In the genomic region with DNA sequence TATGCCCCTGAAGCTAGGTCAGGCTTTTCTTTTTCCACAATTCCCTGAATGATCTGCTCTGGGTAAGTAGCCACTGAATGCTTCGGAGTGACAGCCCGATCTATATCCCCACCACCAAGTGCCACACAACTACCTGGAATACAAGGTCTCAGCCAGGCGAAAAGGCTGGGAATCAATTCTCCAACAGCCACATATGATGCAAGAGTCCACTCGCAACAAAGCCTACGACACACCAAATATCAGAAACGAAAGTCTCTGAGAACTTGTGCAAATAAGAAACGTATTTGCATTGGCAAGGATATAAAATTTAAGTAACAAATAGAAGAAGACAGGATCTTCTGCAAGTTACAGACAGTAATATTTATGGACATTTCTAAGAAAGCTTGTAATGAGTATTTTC, we compare ENCODE assay signal across 14 cellular contexts. TPM values are rescaled to one million over a fixed set of nuclear protein-coding genes. Genes with fewer than 3 reads are reported as not detected.
A peak's percentile ranks its signal among the peaks of the same experiment; 100 is the strongest.
DNase-seq lines count a peak whose midpoint lies in the region; ATAC-seq, FAIRE-seq and TF ChIP-seq lines count a peak whose summit lies in the region.
"Had no signal": no experiment of that assay in that cellular context is flagged by ENCODE, and none has a peak within 500 bp of the region (broad histone marks: within the 10 kb centered on the region; RNA-seq: fewer than 3 reads in every experiment).

No MANE protein-coding gene starts in this region.

- no peak for TF ChIP-seq POLR2A in A549 (IDR thresholded peaks at IDR 0.05; ENCODE audit: low read length)
- no peak for TF ChIP-seq POLR2A in breast epithelium (IDR thresholded peaks at IDR 0.05)

- TF ChIP-seq CTCF in A549 (IDR thresholded peaks at IDR 0.05) (no peak), breast epithelium (IDR thresholded peaks at IDR 0.05) (no peak), lower lobe of right lung (IDR thresholded peaks at IDR 0.05) (no peak), tibial artery (IDR thresholded peaks at IDR 0.05) (no peak)

- CTCF ChIA-PET in A549 (lab: Yijun Ruan, JAX): interaction anchor here (0.9 to 5.9 kb wide), 8 partner anchors 17 to 273 kb away, joined by 3 to 36 read pairs (median 3); no protein-coding TSS in a partner anchor
- CTCF ChIA-PET in CD8-positive, alpha-beta memory T cell (lab: Charles Lee): no interaction called here

- H3K4me2 ChIP-seq in A549: peak overlapping the region; percentile 96

- H3K36me3 ChIP-seq in breast epithelium (no peaks in the 10 kb centered on the region), lower lobe of right lung (peaks cover 7% of the 10 kb centered on the region), tibial artery (peaks cover 0 to 16% (median 0%) of the 10 kb centered on the region in 3 donors)
- no peaks in the 10 kb centered on the region for H3K36me3 ChIP-seq in CD8-positive, alpha-beta memory T cell (ENCODE audit: insufficient read depth, low read length)
- H3K36me3 ChIP-seq: HAP-1 had no signal

- H3K27me3 ChIP-seq in breast epithelium (no peaks in the 10 kb centered on the region), lower lobe of right lung (ENCODE audit: low read depth) (no peaks in the 10 kb centered on the region), tibial artery (no peaks in the 10 kb centered on the region)
- no peaks in the 10 kb centered on the region for H3K27me3 ChIP-seq in CD8-positive, alpha-beta memory T cell (ENCODE audit: insufficient read depth, low read length, poor library complexity, severe bottlenecking)

- H3K27me3 Mint-ChIP-seq in CD8-positive, alpha-beta memory T cell: no peaks in the 10 kb centered on the region
- H3K27me3 Mint-ChIP-seq: activated CD4-positive, alpha-beta memory T cell treated with anti-CD3 and anti-CD28 coated beads, Interleukin-2, amount 10 ng/mL, durations not matched to agents 7 days and 5 days had no signal

- no peaks in the 10 kb centered on the region for H3K9me3 Mint-ChIP-seq in CD8-positive, alpha-beta memory T cell
- H3K9me3 Mint-ChIP-seq: activated CD4-positive, alpha-beta memory T cell treated with anti-CD3 and anti-CD28 coated beads, Interleukin-2, amount 10 ng/mL, durations not matched to agents 7 days and 5 days; nephron progenitor cell had no signal

- POLR2A ChIA-PET in A549 (lab: Yijun Ruan, JAX): interaction anchor here (0.6 to 1.5 kb wide), 3 partner anchors 19 to 91 kb away, joined by 3 to 4 read pairs (median 3); no protein-coding TSS in a partner anchor
- POLR2A ChIA-PET in CD8-positive, alpha-beta memory T cell (lab: Charles Lee): no interaction called here

- DNase-seq in A549 (ENCODE audit: low read depth in 1 of 2, low spot score in 1 of 2): no peak
- DNase-seq in NCI-H460 (ENCODE audit: extremely low read depth, low read depth): peak; percentile 27
- no peak for DNase-seq in breast epithelium (ENCODE audit: low spot score in 2 of 2)
- no peak for DNase-seq in lower lobe of right lung
- no peak for DNase-seq in CD8-positive, alpha-beta memory T cell
- DNase-seq in left colon: no peak
- DNase-seq in posterior cingulate gyrus: no peak
- no peak for DNase-seq in tibial artery
- DNase-seq: activated CD4-positive, alpha-beta memory T cell treated with anti-CD3 and anti-CD28 coated beads, Interleukin-2, amount 10 ng/mL, durations not matched to agents 7 days and 5 days; kidney; NCI-H1694 treated with DMSO at 0.1 percent for 48 hours; nephron progenitor cell had no signal

- peaks cover 68 to 84% (median 81%) of the 10 kb centered on the region in 3 donors for H3K4me1 Mint-ChIP-seq in CD8-positive, alpha-beta memory T cell

- H3K4me1 ChIP-seq in A549 (peaks cover 55% of the 10 kb centered on the region), breast epithelium (peaks cover 0 to 7% of the 10 kb centered on the region in 2 donors), lower lobe of right lung (peaks cover 83% of the 10 kb centered on the region), tibial artery (peaks cover 0 to 79% (median 31%) of the 10 kb centered on the region in 4 donors)
- H3K4me1 ChIP-seq in CD8-positive, alpha-beta memory T cell (ENCODE audit: insufficient read depth, low read length): peaks cover 62% of the 10 kb centered on the region
- H3K4me1 ChIP-seq: HAP-1 had no signal

- ATAC-seq in A549: no peak
- peak; percentile 41 to 60 for ATAC-seq in lower lobe of right lung
- ATAC-seq in left colon: no peak

- peak overlapping the region; percentile 97 to 100 for H3K27ac ChIP-seq in A549
- H3K27ac ChIP-seq in breast epithelium: peak overlapping the region; percentile 61 to 67
- H3K27ac ChIP-seq in lower lobe of right lung: peak overlapping the region; percentile 47
- H3K27ac ChIP-seq in CD8-positive, alpha-beta memory T cell (ENCODE audit: low read depth, low read length): no peak overlapping the region
- no peak overlapping the region for H3K27ac ChIP-seq in tibial artery

- FAIRE-seq in A549 (lab: Jason Lieb, UNC): no peak
- FAIRE-seq: GM12892, kidney had no signal

- H3K9me3 ChIP-seq in A549 (no peaks in the 10 kb centered on the region), breast epithelium (no peaks in the 10 kb centered on the region), lower lobe of right lung (no peaks in the 10 kb centered on the region), tibial artery (no peaks in the 10 kb centered on the region)
- no peaks in the 10 kb centered on the region for H3K9me3 ChIP-seq in CD8-positive, alpha-beta memory T cell (ENCODE audit: low read length)
- H3K9me3 ChIP-seq: HAP-1 had no signal

- no peak for TF ChIP-seq EP300 in A549 (IDR thresholded peaks at IDR 0.05)

- WGBS in A549 (ENCODE audit: missing lambda C conversion rate): 23% methylated on average over 7 of the region's 7 CpGs

- no peak for TF ChIP-seq RAD21 in A549 (conservative IDR thresholded peaks at IDR 0.05 in 1 of 2, IDR thresholded peaks at IDR 0.05 in 1 of 2)

- no peak overlapping the region for H3K4me3 Mint-ChIP-seq in CD8-positive, alpha-beta memory T cell
- H3K4me3 Mint-ChIP-seq: activated CD4-positive, alpha-beta memory T cell treated with anti-CD3 and anti-CD28 coated beads, Interleukin-2, amount 10 ng/mL, durations not matched to agents 7 days and 5 days; nephron progenitor cell had no signal

- intact Hi-C loops in breast epithelium (cut with DNase I; ENCODE audit: low total_unique reads): no loop called here
- intact Hi-C loops in lower lobe of right lung (cut with DNase I): loop anchor here (10.0 kb wide), 1 partner anchor 233 kb away; no protein-coding TSS in a partner anchor
- intact Hi-C loops in left colon (cut with DNase I, micrococcal nuclease): loop anchor here in 1 of 2 donors (10.0 kb wide), 2 partner anchors 127 to 233 kb away; no protein-coding TSS in a partner anchor
- intact Hi-C loops in posterior cingulate gyrus (cut with DNase I): loop anchor here (5.0 kb wide), 1 partner anchor 35 kb away; no protein-coding TSS in a partner anchor
- intact Hi-C loops in tibial artery (cut with DNase I; ENCODE audit: low total_unique reads): loop anchor here (10.0 kb wide), 1 partner anchor 87 kb away; no protein-coding TSS in a partner anchor

- peak overlapping the region in 1 of 8 donors; percentile 16 for H3K27ac Mint-ChIP-seq in CD8-positive, alpha-beta memory T cell
- H3K27ac Mint-ChIP-seq: activated CD4-positive, alpha-beta memory T cell treated with anti-CD3 and anti-CD28 coated beads, Interleukin-2, amount 10 ng/mL, durations not matched to agents 7 days and 5 days; nephron progenitor cell had no signal

- H3K4me3 ChIP-seq in A549 (peak overlapping the region; percentile 29), breast epithelium (no peak overlapping the region), lower lobe of right lung (peak overlapping the region; percentile 15), tibial artery (no peak overlapping the region)
- no peak overlapping the region for H3K4me3 ChIP-seq in CD8-positive, alpha-beta memory T cell (ENCODE audit: low read length)
- H3K4me3 ChIP-seq: HAP-1 had no signal

- peaks cover 0 to 11% (median 4%) of the 10 kb centered on the region in 3 donors for H3K36me3 Mint-ChIP-seq in CD8-positive, alpha-beta memory T cell

TF ChIP-seq in A549, 52 proteins besides CTCF, POLR2A, EP300 and RAD21:
- TF ChIP-seq, protein P1, sequence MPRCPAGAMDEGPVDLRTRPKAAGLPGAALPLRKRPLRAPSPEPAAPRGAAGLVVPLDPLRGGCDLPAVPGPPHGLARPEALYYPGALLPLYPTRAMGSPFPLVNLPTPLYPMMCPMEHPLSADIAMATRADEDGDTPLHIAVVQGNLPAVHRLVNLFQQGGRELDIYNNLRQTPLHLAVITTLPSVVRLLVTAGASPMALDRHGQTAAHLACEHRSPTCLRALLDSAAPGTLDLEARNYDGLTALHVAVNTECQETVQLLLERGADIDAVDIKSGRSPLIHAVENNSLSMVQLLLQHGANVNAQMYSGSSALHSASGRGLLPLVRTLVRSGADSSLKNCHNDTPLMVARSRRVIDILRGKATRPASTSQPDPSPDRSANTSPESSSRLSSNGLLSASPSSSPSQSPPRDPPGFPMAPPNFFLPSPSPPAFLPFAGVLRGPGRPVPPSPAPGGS (IDR thresholded peaks at IDR 0.05): no peak
- peak in 1 of 2 experiments; percentile 78; a peak in 2 of 4 replicates for TF ChIP-seq CEBPB (IDR thresholded peaks at IDR 0.05)
TF ChIP-seq in A549: peak in this region for 1.

RNA-seq across cellular contexts. Expression of a gene that starts 5.7 kb away (rescaled TPM):
- polyA plus RNA-seq in A549 (2011; rRNA removed): 12.1 and 16.3 TPM in 2 replicates
- 10.1 and 13.5 TPM in 2 replicates for polyA plus RNA-seq in A549 (2012; cell fraction: cytosol; rRNA removed)
- 9.9 and 11.2 TPM in 2 replicates for polyA plus RNA-seq in A549 (2012; cell fraction: nucleus; rRNA removed)
- 10.5 to 13.1 TPM (median 11.3 TPM) in 3 replicates for polyA plus RNA-seq in A549 (2017; fragmentation: RNase III; extraction: RNeasy Plus Mini Kit Qiagen cat#74134 plus additional on column Dnase treatment)
- 32.7 and 34.1 TPM in 2 replicates for polyA minus RNA-seq in A549 (2011; rRNA and poly(A)+ RNA removed)
- 20.6 and 24.3 TPM in 2 replicates for total RNA-seq in NCI-H460 (2014; rRNA removed; shearing (Covaris generic))
- 7.7 and 9.1 TPM in 2 replicates for polyA plus RNA-seq in NCI-H460 (2014; cell fraction: nucleus; rRNA removed)
- total RNA-seq in breast epithelium: 10 to 100 TPM; 26.4 to 31.8 (median 31.1) TPM
- 81.0 TPM for total RNA-seq in lower lobe of right lung
- total RNA-seq in CD8-positive, alpha-beta memory T cell: 10 to 100 TPM; 21.2 to 22.7 TPM
- 1.7 TPM for polyA plus RNA-seq in CD8-positive, alpha-beta memory T cell
- total RNA-seq in left colon: 10 to 100 TPM; 36.4 to 37.8 TPM

RNA-seq across cellular contexts. Expression of a gene that starts 56.9 kb away (rescaled TPM):
- polyA plus RNA-seq in A549 (2011; rRNA removed): 11.6 and 13.8 TPM in 2 replicates
- 6.3 and 6.9 TPM in 2 replicates for polyA plus RNA-seq in A549 (2012; cell fraction: cytosol; rRNA removed)
- 8.8 and 11.8 TPM in 2 replicates for polyA plus RNA-seq in A549 (2012; cell fraction: nucleus; rRNA removed)
- 8.5 to 8.8 TPM (median 8.8 TPM) in 3 replicates for polyA plus RNA-seq in A549 (2017; fragmentation: RNase III; extraction: RNeasy Plus Mini Kit Qiagen cat#74134 plus additional on column Dnase treatment)
- 9.2 and 15.5 TPM in 2 replicates for polyA minus RNA-seq in A549 (2011; rRNA and poly(A)+ RNA removed)
- 3.7 and 4.0 TPM in 2 replicates for total RNA-seq in NCI-H460 (2014; rRNA removed; shearing (Covaris generic))
- polyA plus RNA-seq in NCI-H460 (2014; cell fraction: nucleus; rRNA removed): 2.6 and 7.3 TPM in 2 replicates
- total RNA-seq in breast epithelium: 10 to 100 TPM; 17.7 to 59.8 (median 17.9) TPM
- 92.6 TPM for total RNA-seq in lower lobe of right lung
- 1 to 10 TPM; 1.7 to 2.1 TPM for total RNA-seq in CD8-positive, alpha-beta memory T cell
- 2.9 TPM for polyA plus RNA-seq in CD8-positive, alpha-beta memory T cell
- total RNA-seq in left colon: 10 to 100 TPM in 1 of 2 donors, 1 to 10 TPM in 1; 8.4 to 10.3 TPM

Comparison
In these comparisons a context has a peak if more than half of its experiments do, and no peak if none do; other contexts are left out.
1. ATAC-seq: peak in lower lobe of right lung (2 of 2); none in A549 (0 of 2) and left colon (single experiment).
2. H3K27ac ChIP-seq: peak in A549 (2 of 2), breast epithelium (2 of 2) and lower lobe of right lung (single experiment); none in CD8-positive, alpha-beta memory T cell (single experiment) and tibial artery (0 of 2).
3. H3K4me3 ChIP-seq: peak in A549 (single experiment) and lower lobe of right lung (single experiment); none in breast epithelium (0 of 3), CD8-positive, alpha-beta memory T cell (single experiment) and tibial artery (0 of 2).